ENCODE assay signal across 8 cellular contexts in the genomic region with DNA sequence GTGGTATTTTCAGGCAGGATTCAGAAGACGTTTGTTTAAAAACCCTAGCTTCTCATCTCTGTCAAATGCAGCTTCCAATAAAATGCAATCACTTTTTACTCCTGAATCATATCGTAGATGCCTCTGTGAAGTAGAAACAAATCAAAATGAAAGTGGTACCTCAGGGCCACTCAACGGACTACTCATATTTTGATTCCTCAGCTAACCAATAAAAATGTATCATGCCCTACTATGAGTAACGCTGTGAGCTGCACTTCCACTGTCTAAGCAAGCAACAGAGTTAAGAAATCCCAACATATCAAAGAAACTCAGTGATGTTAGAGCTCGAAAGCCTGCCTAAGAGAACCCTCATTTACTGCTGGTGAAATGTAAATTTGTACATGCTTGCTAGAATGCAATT.
DNase-seq lines count a peak whose midpoint lies in the region; ATAC-seq and FAIRE-seq lines count a peak whose summit lies in the region.

No MANE protein-coding gene starts in this region.

- FAIRE-seq in urothelium cell line (lab: Jason Lieb, UNC) = peak; percentile 77

- ATAC-seq in HG03280 (IDR thresholded peaks at IDR 0.05; ENCODE audit: unreplicated experiment) = peak; percentile 13

- DNase-seq in stimulated activated CD4-positive, alpha-beta T cell treated with anti-CD3 and anti-CD28 coated beads, Interleukin-4, amount 100 ng/mL, for 24 hours = peak; percentile 28
- no peak for DNase-seq in stimulated activated CD4-positive, alpha-beta T cell treated with anti-CD3 and anti-CD28 coated beads, Interleukin-4, amount 100 ng/mL, for 4 hours
- DNase-seq in astrocyte of the hippocampus (ENCODE audit: low read depth, low spot score) (peak; percentile 5), urothelium cell line (ENCODE audit: low spot score) (peak; percentile 16), T1000 (lab: John Stamatoyannopoulos, UW) (no peak), NCI-H2171 (lab: John Stamatoyannopoulos, UW) (no peak)
- DNase-seq in stimulated activated naive CD4-positive, alpha-beta T cell (lab: John Stamatoyannopoulos, UW) = no peak

Comparison
In these comparisons a context has a peak if more than half of its experiments do, and no peak if none do; other contexts are left out.
1. DNase-seq: peak in stimulated activated CD4-positive, alpha-beta T cell treated with anti-CD3 and anti-CD28 coated beads, Interleukin-4, amount 100 ng/mL, for 24 hours (single experiment), astrocyte of the hippocampus (single experiment) and urothelium cell line (single experiment); none in stimulated activated CD4-positive, alpha-beta T cell treated with anti-CD3 and anti-CD28 coated beads, Interleukin-4, amount 100 ng/mL, for 4 hours (0 of 2), T1000 (single experiment), NCI-H2171 (single experiment) and stimulated activated naive CD4-positive, alpha-beta T cell (0 of 6).